Comparison of ENCODE assay signal across 12 cellular contexts in the genomic region with DNA sequence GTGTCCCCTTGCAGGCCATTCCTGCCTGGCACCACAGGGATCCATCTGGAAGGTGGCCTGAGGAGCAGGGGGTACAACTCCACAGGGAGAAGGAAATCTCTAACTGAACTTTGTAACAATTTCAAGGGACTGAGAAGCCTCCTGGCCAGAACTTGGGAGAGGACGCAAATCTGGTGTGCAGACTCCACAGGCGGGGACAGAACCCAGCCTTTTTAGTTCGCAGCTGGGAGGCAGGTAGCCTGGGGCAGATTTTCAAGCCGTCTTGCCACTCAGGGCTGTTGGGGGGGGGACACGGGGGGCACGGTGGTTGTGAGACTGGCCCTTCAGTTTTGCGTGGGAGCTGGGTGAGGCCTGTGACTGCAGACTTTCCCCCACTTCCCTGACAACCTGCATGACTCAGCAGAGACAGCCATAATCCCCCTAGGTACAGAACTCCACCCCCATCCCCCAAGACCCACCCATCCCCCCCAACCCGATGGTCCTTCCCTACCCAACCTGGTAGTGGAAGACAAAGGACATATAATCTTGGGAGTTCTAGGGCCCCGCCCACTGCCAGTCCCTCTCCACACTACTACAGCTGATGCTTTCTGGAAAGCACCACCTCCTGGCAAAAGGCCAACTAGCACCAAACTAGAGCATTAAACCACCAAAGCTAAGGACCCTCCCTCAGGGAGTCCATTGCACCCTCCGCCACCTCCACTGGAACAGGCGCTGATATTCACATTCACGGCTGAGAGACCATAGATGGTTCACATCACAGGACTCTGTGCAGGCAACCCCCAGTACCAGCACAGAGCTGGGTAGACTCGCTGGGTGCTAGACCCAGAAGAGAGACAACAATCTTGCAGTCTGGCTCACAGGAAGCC. TPM values are rescaled to one million over a fixed set of nuclear protein-coding genes. Genes with fewer than 3 reads are reported as not detected.
DNase-seq lines count a peak whose midpoint lies in the region; ATAC-seq and TF ChIP-seq lines count a peak whose summit lies in the region.
"Had no signal": no experiment of that assay in that cellular context is flagged by ENCODE, and none has a peak within 500 bp of the region (broad histone marks: within the 10 kb centered on the region; RNA-seq: fewer than 3 reads in every experiment).

No MANE protein-coding gene starts in this region.

- TF ChIP-seq CTCF in endothelial cell (IDR thresholded peaks at IDR 0.05; ENCODE audit: unreplicated experiment): no peak
- TF ChIP-seq CTCF in testis (IDR thresholded peaks at IDR 0.05): no peak
- TF ChIP-seq CTCF in gastrocnemius medialis (IDR thresholded peaks at IDR 0.05 in 4 of 5, conservative IDR thresholded peaks at IDR 0.05 in 1 of 5): no peak

- peaks cover 15% of the 10 kb centered on the region for H3K4me1 ChIP-seq in testis
- peaks cover 2 to 8% of the 10 kb centered on the region in 2 donors for H3K4me1 ChIP-seq in gastrocnemius medialis

- H3K27ac Mint-ChIP-seq in activated naive CD4-positive, alpha-beta T cell treated with anti-CD3 and anti-CD28 coated beads, Interleukin-2, amount 50 U/mL, for 24 hours: peak overlapping the region; percentile 71
- peak overlapping the region; percentile 51 for H3K27ac Mint-ChIP-seq in endothelial cell (ENCODE audit: unreplicated experiment)

- DNase-seq in activated naive CD4-positive, alpha-beta T cell treated with Interleukin-2 at 50 U/mL for 16 hours: no peak
- DNase-seq in NCI-H82 (lab: John Stamatoyannopoulos, UW): peak; percentile 70
- no peak for DNase-seq in endothelial cell (ENCODE audit: low spot score)
- peak; percentile 37 for DNase-seq in testis
- no peak for DNase-seq in ecto neural progenitor cell (ENCODE audit: low spot score)
- DNase-seq in gastrocnemius medialis: no peak
- DNase-seq: cortex of kidney; NCI-H1048; stimulated activated CD4-positive, alpha-beta T cell treated with anti-CD3 and anti-CD28 coated beads, Interleukin-4, amount 100 ng/mL, for 4 hours had no signal

- H3K36me3 Mint-ChIP-seq in activated naive CD4-positive, alpha-beta T cell treated with anti-CD3 and anti-CD28 coated beads, Interleukin-2, amount 50 U/mL, for 24 hours: peaks cover 15% of the 10 kb centered on the region
- peaks cover 7% of the 10 kb centered on the region for H3K36me3 Mint-ChIP-seq in endothelial cell (ENCODE audit: low read depth, unreplicated experiment)

- H3K4me1 Mint-ChIP-seq in activated naive CD4-positive, alpha-beta T cell treated with anti-CD3 and anti-CD28 coated beads, Interleukin-2, amount 50 U/mL, for 24 hours: peaks cover 73% of the 10 kb centered on the region
- peaks cover 24% of the 10 kb centered on the region for H3K4me1 Mint-ChIP-seq in endothelial cell (ENCODE audit: unreplicated experiment)

- peaks cover 5% of the 10 kb centered on the region for H3K9me3 Mint-ChIP-seq in activated naive CD4-positive, alpha-beta T cell treated with anti-CD3 and anti-CD28 coated beads, Interleukin-2, amount 50 U/mL, for 24 hours
- no peaks in the 10 kb centered on the region for H3K9me3 Mint-ChIP-seq in endothelial cell (ENCODE audit: unreplicated experiment)

- no peak for TF ChIP-seq POLR2A in testis (IDR thresholded peaks at IDR 0.05)
- no peak for TF ChIP-seq POLR2A in gastrocnemius medialis (IDR thresholded peaks at IDR 0.05)

- no peak overlapping the region for H3K4me3 ChIP-seq in testis
- H3K4me3 ChIP-seq in gastrocnemius medialis: no peak overlapping the region

- H3K27me3 ChIP-seq in testis (no peaks in the 10 kb centered on the region), gastrocnemius medialis (no peaks in the 10 kb centered on the region)

- in situ Hi-C loops in gastrocnemius medialis (cut with MboI; ENCODE audit: low sequenced_read_pairs in 4 of 4): no loop called here

- H3K36me3 ChIP-seq in testis (ENCODE audit: low read depth, missing control alignments) (no peaks in the 10 kb centered on the region), gastrocnemius medialis (no peaks in the 10 kb centered on the region)

- no peaks in the 10 kb centered on the region for H3K27me3 Mint-ChIP-seq in activated naive CD4-positive, alpha-beta T cell treated with anti-CD3 and anti-CD28 coated beads, Interleukin-2, amount 50 U/mL, for 24 hours
- H3K27me3 Mint-ChIP-seq in endothelial cell (ENCODE audit: unreplicated experiment): no peaks in the 10 kb centered on the region

- 78 to 88% methylated on average over 9 to 12 of the region's 13 CpGs for WGBS in testis, 2 donors

- intact Hi-C loops in testis (cut with DNase I; ENCODE audit: low total_unique reads): no loop called here
- intact Hi-C loops in gastrocnemius medialis (cut with DNase I; ENCODE audit: low total_unique reads): no loop called here

- no peak overlapping the region for H3K27ac ChIP-seq in testis
- no peak overlapping the region for H3K27ac ChIP-seq in gastrocnemius medialis

- ATAC-seq in gastrocnemius medialis (no peak), HG03196 (IDR thresholded peaks at IDR 0.05; ENCODE audit: unreplicated experiment) (no peak)
- ATAC-seq: Panc1 had no signal

- H3K9me3 ChIP-seq in testis: no peaks in the 10 kb centered on the region
- H3K9me3 ChIP-seq in gastrocnemius medialis: peaks cover 0 to 2% (median 0%) of the 10 kb centered on the region in 3 donors

- H3K4me3 Mint-ChIP-seq in activated naive CD4-positive, alpha-beta T cell treated with anti-CD3 and anti-CD28 coated beads, Interleukin-2, amount 50 U/mL, for 24 hours: peak overlapping the region; percentile 63
- no peak overlapping the region for H3K4me3 Mint-ChIP-seq in endothelial cell (ENCODE audit: unreplicated experiment)

RNA-seq across cellular contexts. Expression of a gene that starts 3.0 kb away (rescaled TPM):
- total RNA-seq in endothelial cell (ENCODE audit: unreplicated experiment) (0.72 TPM), testis (10 to 100 TPM in 1 of 2 donors, 1 to 10 TPM in 1; 8.9 to 13.5 TPM), gastrocnemius medialis (under 1 TPM in 1 of 4 donors, not detected in 3; 0.97 TPM)
- polyA plus RNA-seq in testis (ENCODE audit: insufficient read depth, low read depth, low replicate concordance): 1.3 TPM

RNA-seq across cellular contexts. Expression of a gene that starts 33.0 kb away (rescaled TPM):
- 34.6 TPM for total RNA-seq in endothelial cell (ENCODE audit: unreplicated experiment)
- total RNA-seq in testis: 10 to 100 TPM; 44.3 to 51.0 TPM
- polyA plus RNA-seq in testis (ENCODE audit: insufficient read depth, low read depth, low replicate concordance): 32.8 TPM
- 10 to 100 TPM; 12.6 to 16.4 (median 15.0) TPM for total RNA-seq in gastrocnemius medialis

Comparison
In these comparisons a context has a peak if more than half of its experiments do, and no peak if none do; other contexts are left out.
1. DNase-seq: peak in NCI-H82 (single experiment) and testis (single experiment); none in activated naive CD4-positive, alpha-beta T cell treated with Interleukin-2 at 50 U/mL for 16 hours (single experiment), endothelial cell (single experiment), ecto neural progenitor cell (single experiment) and gastrocnemius medialis (0 of 2).